Comparison of ENCODE assay signal across 25 cellular contexts in the genomic region with DNA sequence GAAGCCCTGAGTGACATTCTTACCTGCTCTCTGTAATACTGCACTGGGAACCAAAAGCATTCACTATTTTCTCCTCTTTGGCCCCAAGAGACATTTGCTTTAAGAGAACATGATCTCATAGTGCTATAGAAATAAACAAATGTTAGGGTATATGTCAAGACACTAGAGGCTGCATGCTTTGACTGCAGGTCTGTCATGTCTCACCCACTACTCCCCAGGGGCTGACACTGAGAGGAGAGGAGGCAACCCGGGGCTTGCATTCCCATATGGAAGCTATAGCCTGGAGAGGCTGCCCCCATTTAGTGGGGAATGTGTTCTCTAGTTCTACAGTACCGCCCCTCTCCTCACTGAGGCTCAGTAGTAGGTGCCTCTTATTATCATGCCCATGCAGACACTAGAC.
"Had no signal": no experiment of that assay in that cellular context is flagged by ENCODE, and none has a peak within 500 bp of the region (broad histone marks: within the 10 kb centered on the region; RNA-seq: fewer than 3 reads in every experiment).

No MANE protein-coding gene starts in this region.

- H3K27me3 ChIP-seq: colonic mucosa, Peyer's patch, SJSA1 had no signal

- ATAC-seq: activated T-cell treated with anti-CD3 and anti-CD28 coated beads, Interleukin-2, amount 50 U/mL, for 72 hours; SK-N-SH treated with all-trans-retinoic acid at 6 μM for 48 hours had no signal

- H3K9me3 ChIP-seq: colonic mucosa, Peyer's patch, SJSA1 had no signal

- DNase-seq: activated B cell treated with CpG ODN at 0.5 μM for 24 hours; activated CD4-positive, alpha-beta memory T cell treated with anti-CD3 and anti-CD28 coated beads for 36 hours; activated CD4-positive, alpha-beta T cell treated with anti-CD3 and anti-CD28 coated beads for 1 hour; activated CD4-positive, alpha-beta T cell treated with anti-CD3 and anti-CD28 coated beads, Interleukin-2, amount 10 ng/mL, durations not matched to agents 7 days and 5 days; activated CD8-positive, alpha-beta memory T cell treated with anti-CD3 and anti-CD28 coated beads, Interleukin-2, amount 50 U/mL, for 4 hours; activated gamma-delta T cell treated with Interleukin-2 at 50 U/mL for 16 hours; activated naive CD4-positive, alpha-beta T cell treated with anti-CD3 and anti-CD28 coated beads, Interleukin-2, amount 10 ng/mL, durations not matched to agents 7 days and 5 days; activated naive CD8-positive, alpha-beta T cell treated with anti-CD3 and anti-CD28 coated beads for 36 hours; activated T-cell treated with anti-CD3 and anti-CD28 coated beads, Interleukin-2, amount 50 U/mL, for 72 hours; cerebellar nuclear complex; colonic mucosa; KG1; MM.1S; NCI-H1105; NCI-H1436 treated with DMSO at 0.1 percent for 48 hours; NCI-H187; NCI-H2081; NCI-H345; NCI-H510A; NCI-H526 treated with DMSO at 0.1 percent for 48 hours; Peyer's patch; Right ventricle myocardium superior had no signal

- H3K27ac ChIP-seq: colonic mucosa, Peyer's patch, RWPE1, SJSA1 had no signal

- H3K4me1 ChIP-seq: colonic mucosa had no signal

- H3K36me3 ChIP-seq: colonic mucosa, Peyer's patch, SJSA1 had no signal

- H3K4me3 ChIP-seq: colonic mucosa, Peyer's patch, SJSA1 had no signal
